19 cellular contexts compared by ENCODE assay signal in the genomic region with DNA sequence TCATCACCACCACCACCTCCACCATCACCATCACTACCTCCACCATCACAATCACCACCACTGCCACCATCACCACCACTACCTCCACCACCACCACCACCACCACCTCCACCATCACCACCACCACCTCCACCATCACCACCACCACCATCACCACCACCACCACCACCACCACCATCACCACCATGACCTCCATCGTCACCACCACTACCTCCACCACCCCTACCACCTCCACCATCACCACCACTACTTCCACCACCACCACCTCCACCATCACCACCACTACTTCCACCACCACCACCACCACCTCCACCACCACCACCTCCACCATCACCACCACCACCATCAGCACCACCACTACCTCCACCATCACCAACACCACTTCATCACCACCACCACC. TPM values are rescaled to one million over a fixed set of nuclear protein-coding genes. Genes with fewer than 3 reads are reported as not detected.
"Had no signal": no experiment of that assay in that cellular context is flagged by ENCODE, and none has a peak within 500 bp of the region (broad histone marks: within the 10 kb centered on the region; RNA-seq: fewer than 3 reads in every experiment).

No MANE protein-coding gene starts in this region.

- DNase-seq: activated CD4-positive, alpha-beta T cell treated with anti-CD3 and anti-CD28 coated beads, Interleukin-2, amount 10 ng/mL, durations not matched to agents 24 days and 14 days; activated CD8-positive, alpha-beta T cell treated with anti-CD3 and anti-CD28 coated beads for 36 hours; activated naive CD4-positive, alpha-beta T cell; activated T-cell treated with anti-CD3 and anti-CD28 coated beads, Interleukin-2, amount 50 U/mL, for 1 hour; brain microvascular endothelial cell; central memory CD4-positive, alpha-beta T cell; effector CD8-positive, alpha-beta T cell; esophagus squamous epithelium; heart right ventricle; immature natural killer cell; right cardiac atrium; stimulated activated CD4-positive, alpha-beta T cell treated with anti-CD3 and anti-CD28 coated beads, Interleukin-15, amount 100 ng/mL, for 24 hours; stimulated activated CD4-positive, alpha-beta T cell treated with anti-CD3 and anti-CD28 coated beads, Interleukin-4, amount 100 ng/mL, for 1 hour had no signal

- FAIRE-seq: endothelial cell of umbilical vein had no signal

- H3K27me3 ChIP-seq: brain microvascular endothelial cell, esophagus squamous epithelium had no signal

- H3K4me3 ChIP-seq: coronary artery, esophagus squamous epithelium, heart right ventricle, prostate gland, skin epidermis, thoracic aorta had no signal

- H3K27ac ChIP-seq: brain microvascular endothelial cell, coronary artery, esophagus squamous epithelium, heart right ventricle, prostate gland, skin epidermis, thoracic aorta had no signal

- H3K4me1 ChIP-seq: esophagus squamous epithelium, heart right ventricle, prostate gland had no signal

- H3K36me3 ChIP-seq: brain microvascular endothelial cell, esophagus squamous epithelium, heart right ventricle, prostate gland, thoracic aorta had no signal

- H3K9me3 ChIP-seq: esophagus squamous epithelium, prostate gland, thoracic aorta had no signal

RNA-seq across cellular contexts. Expression of a gene that starts 23.5 kb away (rescaled TPM):
- polyA plus RNA-seq: immature natural killer cell, liver had no signal
